Comparison of ENCODE assay signal across 8 cellular contexts in genomic region chr7:151631149-151631967, GRCh38.
A peak's percentile ranks its signal among the peaks of the same experiment; 100 is the strongest.
DNase-seq lines count a peak whose midpoint lies in the region; ATAC-seq, FAIRE-seq and TF ChIP-seq lines count a peak whose summit lies in the region.

No MANE protein-coding gene starts in this region.

- no peaks in the 10 kb centered on the region for H3K79me2 ChIP-seq in DOHH2 (ENCODE audit: control insufficient read depth, low read length)
- H3K79me2 ChIP-seq in Karpas-422 (ENCODE audit: low read length): no peaks in the 10 kb centered on the region

- H3K4me1 ChIP-seq in DOHH2 (ENCODE audit: control insufficient read depth, low read length) (peaks cover 20% of the 10 kb centered on the region), Karpas-422 (ENCODE audit: low read length) (peaks cover 11% of the 10 kb centered on the region), pancreas (peaks cover 0 to 7% (median 3%) of the 10 kb centered on the region in 3 donors)

- intact Hi-C loops in pancreas (cut with DNase I): no loop called here

- no peak for FAIRE-seq in pancreas (lab: Jason Lieb, UNC)

- H3K4me3 ChIP-seq in DOHH2 (ENCODE audit: low read length) (peak overlapping the region; percentile 75), Karpas-422 (ENCODE audit: low read length) (peak overlapping the region; percentile 48; the same call in 1 of the 2 replicates), WI38 (ENCODE audit: low read depth, low read length) (peak overlapping the region; percentile 89), fibroblast of mammary gland (ENCODE audit: control insufficient read depth, low read depth, low read length) (peak overlapping the region; percentile 86), pancreas (peak overlapping the region; percentile 14 to 65 (median 59))

- peaks cover 35% of the 10 kb centered on the region for H3K27me3 ChIP-seq in DOHH2 (ENCODE audit: control insufficient read depth, low read length)
- no peaks in the 10 kb centered on the region for H3K27me3 ChIP-seq in Karpas-422 (ENCODE audit: low read length)
- H3K27me3 ChIP-seq in pancreas: no peaks in the 10 kb centered on the region

- peak overlapping the region; percentile 49 for H3K9ac ChIP-seq in Karpas-422 (ENCODE audit: low read length)

- H4K20me1 ChIP-seq in DOHH2 (ENCODE audit: control insufficient read depth, insufficient read depth, low read depth, low read length): peaks cover 6% of the 10 kb centered on the region; the same call in 1 of the 2 replicates
- H4K20me1 ChIP-seq in Karpas-422 (ENCODE audit: insufficient read depth, low read depth, low read length): no peaks in the 10 kb centered on the region

- DNase-seq in Karpas-422 (peak; percentile 48), fibroblast of mammary gland (ENCODE audit: low read depth) (no peak), pancreas (peak in 1 of 6 donors; percentile 41), AG20443 (ENCODE audit: low spot score) (no peak)

- H3K4me2 ChIP-seq in DOHH2 (ENCODE audit: low read length) (peak overlapping the region; percentile 86), Karpas-422 (ENCODE audit: low read depth, low read length, poor library complexity, severe bottlenecking) (peak overlapping the region; percentile 62)

- no peak for TF ChIP-seq POLR2A in GM18505 (IDR thresholded peaks at IDR 0.05; ENCODE audit: borderline replicate concordance, extremely low read depth, insufficient read depth, insufficient read length)

- H3K27ac ChIP-seq in DOHH2 (ENCODE audit: low read depth, low read length) (no peak overlapping the region), Karpas-422 (ENCODE audit: low read length) (no peak overlapping the region), pancreas (peak overlapping the region; percentile 61 to 87 (median 76))

- peak; percentile 12 for ATAC-seq in GM21367 (IDR thresholded peaks at IDR 0.05; ENCODE audit: unreplicated experiment)
- peak in 2 of 4 donors; percentile 9 to 26 for ATAC-seq in pancreas
- no peak for ATAC-seq in GM18505 (IDR thresholded peaks at IDR 0.05; ENCODE audit: unreplicated experiment)

- peaks cover 15% of the 10 kb centered on the region for H3F3A ChIP-seq in DOHH2 (ENCODE audit: control insufficient read depth, insufficient read depth)

- WGBS in pancreas, 2 donors: 3% methylated on average over 40 to 44 of the region's 44 CpGs

- H3K36me3 ChIP-seq in DOHH2 (ENCODE audit: control insufficient read depth, low read length): no peaks in the 10 kb centered on the region
- H3K36me3 ChIP-seq in Karpas-422 (ENCODE audit: insufficient read depth, low read length): no peaks in the 10 kb centered on the region
- H3K36me3 ChIP-seq in pancreas: no peaks in the 10 kb centered on the region

- no peaks in the 10 kb centered on the region for H3K9me2 ChIP-seq in DOHH2 (replicated peaks; ENCODE audit: control insufficient read depth, low read length)
- no peaks in the 10 kb centered on the region for H3K9me2 ChIP-seq in Karpas-422 (replicated peaks; ENCODE audit: insufficient read depth, low read length)

- H3K9me3 ChIP-seq in DOHH2 (ENCODE audit: control insufficient read depth, insufficient read depth, low read length) (peaks cover 4% of the 10 kb centered on the region; the same call in 1 of the 2 replicates), Karpas-422 (ENCODE audit: low read length) (no peaks in the 10 kb centered on the region), pancreas (no peaks in the 10 kb centered on the region)

- TF ChIP-seq CTCF in DOHH2 (IDR thresholded peaks at IDR 0.05; ENCODE audit: low read depth, low read length, poor library complexity, severe bottlenecking) (peak; percentile 31), WI38 (IDR thresholded peaks at IDR 0.05; ENCODE audit: low read depth, low read length) (no peak), fibroblast of mammary gland (conservative IDR thresholded peaks at IDR 0.05; ENCODE audit: control insufficient read depth, insufficient read depth, low read depth, low read length) (peak; percentile 15), pancreas (IDR thresholded peaks at IDR 0.05) (no peak)

- no peak overlapping the region for H2AFZ ChIP-seq in Karpas-422 (ENCODE audit: low read length)

Comparison
In these comparisons a context has a peak if more than half of its experiments do, and no peak if none do; other contexts are left out.
1. H3K27ac ChIP-seq: peak in pancreas (4 of 4); none in DOHH2 (single experiment) and Karpas-422 (single experiment).
2. CTCF ChIP-seq: peak in DOHH2 (single experiment) and fibroblast of mammary gland (single experiment); none in WI38 (single experiment) and pancreas (0 of 4).
3. Peak in every context shown above with its lines, with median percentiles within 50 percentile points of each other: H3K4me3 ChIP-seq.